Comparison of ENCODE assay signal across 19 cellular contexts in genomic region chr11:6224421-6224820, GRCh38. TPM values are rescaled to one million over a fixed set of nuclear protein-coding genes. Genes with fewer than 3 reads are reported as not detected.
DNase-seq lines count a peak whose midpoint lies in the region; ATAC-seq and TF ChIP-seq lines count a peak whose summit lies in the region.
"Had no signal": no experiment of that assay in that cellular context is flagged by ENCODE, and none has a peak within 500 bp of the region (broad histone marks: within the 10 kb centered on the region; RNA-seq: fewer than 3 reads in every experiment).

No MANE protein-coding gene starts in this region.

- H3K23ac ChIP-seq in mesendoderm (ENCODE audit: low read length): no peak overlapping the region

- no peak overlapping the region for H3K4ac ChIP-seq in mesendoderm (ENCODE audit: low read depth, low read length)

- TF ChIP-seq POLR2A in heart left ventricle (IDR thresholded peaks at IDR 0.05): no peak

- no peak overlapping the region for H2BK5ac ChIP-seq in mesendoderm (ENCODE audit: low read length)

- H3K36me3 ChIP-seq in left ventricle myocardium inferior (peaks cover 38% of the 10 kb centered on the region), heart left ventricle (peaks cover 0 to 50% (median 48%) of the 10 kb centered on the region in 9 donors), subcutaneous abdominal adipose tissue (ENCODE audit: control insufficient read depth in 5 of 5, insufficient read depth in 5 of 5, low read length in 5 of 5) (peaks cover 24 to 44% (median 28%) of the 10 kb centered on the region in 5 donors), mesendoderm (ENCODE audit: control insufficient read depth, insufficient read depth, low read length) (no peaks in the 10 kb centered on the region)

- H3K4me3 Mint-ChIP-seq in CD14-positive monocyte: no peak overlapping the region
- H3K4me3 Mint-ChIP-seq: CD8-positive, alpha-beta T cell; HFFc6 had no signal

- H3K4me3 ChIP-seq in left ventricle myocardium inferior: no peak overlapping the region
- H3K4me3 ChIP-seq in heart left ventricle: no peak overlapping the region
- no peak overlapping the region for H3K4me3 ChIP-seq in subcutaneous abdominal adipose tissue (ENCODE audit: low read depth in 1 of 5, low read length in 5 of 5)
- no peak overlapping the region for H3K4me3 ChIP-seq in mesendoderm (ENCODE audit: low read length)
- H3K4me3 ChIP-seq: BLaER1 had no signal

- H3K27me3 Mint-ChIP-seq in CD14-positive monocyte (ENCODE audit: low read depth in 3 of 3): no peaks in the 10 kb centered on the region

- H3K9me3 Mint-ChIP-seq in CD14-positive monocyte: no peaks in the 10 kb centered on the region
- H3K9me3 Mint-ChIP-seq: CD8-positive, alpha-beta T cell; HFFc6 had no signal

- H4K5ac ChIP-seq in mesendoderm (ENCODE audit: low read length): no peak overlapping the region

- peaks cover 3% of the 10 kb centered on the region for H3K79me2 ChIP-seq in mesendoderm (ENCODE audit: control insufficient read depth, insufficient read depth, low read length)

- peaks cover 43 to 66% of the 10 kb centered on the region in 2 donors for H3K36me3 Mint-ChIP-seq in CD14-positive monocyte

- H3K27ac ChIP-seq in left ventricle myocardium inferior (replicated peaks) (peak overlapping the region; percentile 60), heart left ventricle (peak overlapping the region in 1 of 12 donors; percentile 63), subcutaneous abdominal adipose tissue (ENCODE audit: low read depth, low read length) (peak overlapping the region; percentile 8), mesendoderm (ENCODE audit: low read depth, low read length) (no peak overlapping the region)
- H3K27ac ChIP-seq: BLaER1 had no signal

- no peak overlapping the region for H4K8ac ChIP-seq in mesendoderm (ENCODE audit: low read depth, low read length)

- peaks cover 66% of the 10 kb centered on the region for H3K4me1 Mint-ChIP-seq in CD14-positive monocyte

- peaks cover 46% of the 10 kb centered on the region for H3K4me1 ChIP-seq in left ventricle myocardium inferior
- H3K4me1 ChIP-seq in heart left ventricle: peaks cover 3 to 40% (median 21%) of the 10 kb centered on the region in 12 donors
- peaks cover 3 to 31% (median 24%) of the 10 kb centered on the region in 5 donors for H3K4me1 ChIP-seq in subcutaneous abdominal adipose tissue (ENCODE audit: control insufficient read depth in 5 of 5, insufficient read depth in 5 of 5, low read length in 5 of 5)
- H3K4me1 ChIP-seq in mesendoderm (ENCODE audit: control insufficient read depth, low read depth, low read length): peaks cover 6% of the 10 kb centered on the region

- no peak overlapping the region for H2BK15ac ChIP-seq in mesendoderm (replicated peaks; ENCODE audit: low read depth)

- H3K9ac ChIP-seq in subcutaneous abdominal adipose tissue (ENCODE audit: low read length in 5 of 5) (peak overlapping the region in 1 of 5 donors; percentile 18), mesendoderm (ENCODE audit: low read length) (no peak overlapping the region)
- H3K9ac ChIP-seq: BLaER1 had no signal

- no peak overlapping the region for H2AK5ac ChIP-seq in mesendoderm (ENCODE audit: low read length)

- no peak overlapping the region for H3K4me2 ChIP-seq in mesendoderm (ENCODE audit: low read length)
- H3K4me2 ChIP-seq: BLaER1 had no signal

- no peak overlapping the region for H3K56ac ChIP-seq in mesendoderm (ENCODE audit: low read length)

- no peak overlapping the region for H3K18ac ChIP-seq in mesendoderm (ENCODE audit: low read length)

- no peak for TF ChIP-seq CTCF in left ventricle myocardium inferior (IDR thresholded peaks at IDR 0.05; ENCODE audit: borderline replicate concordance)
- TF ChIP-seq CTCF in heart left ventricle (IDR thresholded peaks at IDR 0.05): no peak
- TF ChIP-seq CTCF in CD14-positive monocyte (IDR thresholded peaks at IDR 0.05): no peak

- intact Hi-C loops in left ventricle myocardium inferior (cut with micrococcal nuclease): no loop called here
- intact Hi-C loops in heart left ventricle (cut with DNase I): no loop called here
- intact Hi-C loops in CD14-positive monocyte (cut with micrococcal nuclease): no loop called here

- H3K27me3 ChIP-seq in left ventricle myocardium inferior (ENCODE audit: low read depth) (no peaks in the 10 kb centered on the region), heart left ventricle (no peaks in the 10 kb centered on the region), subcutaneous abdominal adipose tissue (ENCODE audit: control insufficient read depth in 5 of 5, insufficient read depth in 4 of 5, low read length in 5 of 5) (no peaks in the 10 kb centered on the region), mesendoderm (ENCODE audit: insufficient read depth, low read length, poor library complexity) (no peaks in the 10 kb centered on the region)
- H3K27me3 ChIP-seq: BLaER1 had no signal

- no peaks in the 10 kb centered on the region for H3K9me3 ChIP-seq in left ventricle myocardium inferior (replicated peaks)
- H3K9me3 ChIP-seq in heart left ventricle: no peaks in the 10 kb centered on the region
- no peaks in the 10 kb centered on the region for H3K9me3 ChIP-seq in subcutaneous abdominal adipose tissue (ENCODE audit: control insufficient read depth in 5 of 5, low read length in 5 of 5)
- H3K9me3 ChIP-seq: BLaER1 had no signal

- no peak for DNase-seq in left ventricle myocardium inferior
- DNase-seq in heart left ventricle: no peak
- DNase-seq in CD14-positive monocyte (ENCODE audit: low spot score): no peak
- DNase-seq in left lobe of liver (ENCODE audit: low spot score): no peak
- no peak for DNase-seq in mesendoderm
- DNase-seq: 8988T; Calu3; CD8-positive, alpha-beta T cell; DMS79 treated with DMSO at 0.1 percent for 48 hours; GF-D8; GOT3; H7; HFFc6 had no signal

- ATAC-seq in heart left ventricle: no peak
- peak; percentile 91 for ATAC-seq in left lobe of liver
- ATAC-seq in HG02981 (IDR thresholded peaks at IDR 0.05; ENCODE audit: unreplicated experiment): no peak
- ATAC-seq: CD8-positive, alpha-beta T cell; HCT116 had no signal

- no peak overlapping the region for H2BK120ac ChIP-seq in mesendoderm (ENCODE audit: low read depth, low read length)

- WGBS in heart left ventricle, 4 donors: 90 to 98% (median 96%) methylated on average over 3 of the region's 3 CpGs
- no CpG with 5 or more reads among the region's 3 CpGs for WGBS in mesendoderm (ENCODE audit: extremely low coverage, insufficient coverage, low lambda C conversion rate)

- H3K79me1 ChIP-seq in mesendoderm (ENCODE audit: low read length): peaks cover 9% of the 10 kb centered on the region

- peak overlapping the region in 4 of 7 donors; percentile 38 to 83 (median 76) for H3K27ac Mint-ChIP-seq in CD14-positive monocyte
- H3K27ac Mint-ChIP-seq: CD8-positive, alpha-beta T cell; HFFc6 had no signal

RNA-seq across cellular contexts. Expression of gene FHIP1B, which starts 10.0 kb away (rescaled TPM):
- 12.2 TPM for total RNA-seq in left ventricle myocardium inferior
- total RNA-seq in heart left ventricle: 10 to 100 TPM; 13.1 to 30.3 (median 16.3) TPM
- 10 to 100 TPM; 13.7 to 25.4 TPM for polyA plus RNA-seq in heart left ventricle
- 10 to 100 TPM; 14.2 to 18.9 TPM for polyA plus RNA-seq in CD14-positive monocyte
- total RNA-seq in left lobe of liver: 32.1 TPM
- polyA plus RNA-seq in mesendoderm (2013, experiment 1 of 2): 16.1 TPM
- 13.9 TPM for polyA plus RNA-seq in mesendoderm (2013, experiment 2 of 2)

RNA-seq across cellular contexts. Expression of gene CNGA4, which starts 14.5 kb away (rescaled TPM):
- total RNA-seq in left ventricle myocardium inferior: not detected
- total RNA-seq in heart left ventricle: not detected
- under 1 TPM; 0.06 to 0.11 TPM for polyA plus RNA-seq in heart left ventricle
- not detected for polyA plus RNA-seq in CD14-positive monocyte
- total RNA-seq in left lobe of liver: not detected
- 0.11 TPM for polyA plus RNA-seq in mesendoderm (2013, experiment 1 of 2)
- 0.08 TPM for polyA plus RNA-seq in mesendoderm (2013, experiment 2 of 2)
- total RNA-seq: A673, Calu3, HFFc6 had no signal

RNA-seq across cellular contexts. Expression of gene C11orf42, which starts 19.1 kb away (rescaled TPM):
- not detected for total RNA-seq in left ventricle myocardium inferior
- not detected for total RNA-seq in heart left ventricle
- not detected for polyA plus RNA-seq in heart left ventricle
- not detected for polyA plus RNA-seq in CD14-positive monocyte
- total RNA-seq in left lobe of liver: not detected
- polyA plus RNA-seq in mesendoderm (2013, experiment 1 of 2): not detected
- polyA plus RNA-seq in mesendoderm (2013, experiment 2 of 2): not detected
- total RNA-seq: A673; Calu3; CD8-positive, alpha-beta T cell; H7; HFFc6 had no signal
- polyA plus RNA-seq: AG04450 had no signal

RNA-seq across cellular contexts. Expression of gene OR52W1, which starts 25.4 kb away (rescaled TPM):
- total RNA-seq in left ventricle myocardium inferior (not detected), heart left ventricle (not detected), left lobe of liver (not detected)
- polyA plus RNA-seq in heart left ventricle (not detected), CD14-positive monocyte (not detected)
- polyA plus RNA-seq in mesendoderm (2013, experiment 1 of 2): not detected
- polyA plus RNA-seq in mesendoderm (2013, experiment 2 of 2): not detected
- total RNA-seq: A673; Calu3; CD8-positive, alpha-beta T cell; H7; HFFc6 had no signal
- polyA plus RNA-seq: AG04450 had no signal

RNA-seq across cellular contexts. Expression of gene CCKBR, which starts 35.2 kb away (rescaled TPM):
- total RNA-seq in left ventricle myocardium inferior (not detected), heart left ventricle (under 1 TPM in 1 of 9 donors, not detected in 8; 0.14 TPM), left lobe of liver (not detected)
- polyA plus RNA-seq in heart left ventricle (not detected), CD14-positive monocyte (not detected)
- polyA plus RNA-seq in mesendoderm (2013, experiment 1 of 2): 3.0 TPM
- polyA plus RNA-seq in mesendoderm (2013, experiment 2 of 2): 3.2 TPM
- total RNA-seq: A673; Calu3; CD8-positive, alpha-beta T cell; HFFc6 had no signal
- polyA plus RNA-seq: AG04450 had no signal
